27 cellular contexts compared by ENCODE assay signal in genomic region chr7:40969641-40970040, GRCh38.
DNase-seq lines count a peak whose midpoint lies in the region; ATAC-seq, FAIRE-seq and TF ChIP-seq lines count a peak whose summit lies in the region.
"Had no signal": no experiment of that assay in that cellular context is flagged by ENCODE, and none has a peak within 500 bp of the region (broad histone marks: within the 10 kb centered on the region; RNA-seq: fewer than 3 reads in every experiment).

No MANE protein-coding gene starts in this region.

- no peaks in the 10 kb centered on the region for H3K27me3 ChIP-seq in endothelial cell of umbilical vein (ENCODE audit: control insufficient read depth in 2 of 2, insufficient read depth in 2 of 2, low read length in 2 of 2)
- H3K27me3 ChIP-seq: BE2C, SJSA1 had no signal

- H3K36me3 Mint-ChIP-seq in mesothelial cell of epicardium, result no peaks in the 10 kb centered on the region

- TF ChIP-seq CTCF in C4-2B (conservative IDR thresholded peaks at IDR 0.05) (no peak), endothelial cell of umbilical vein (IDR thresholded peaks at IDR 0.05; ENCODE audit: extremely low read depth in 1 of 2, insufficient read depth in 1 of 2, low read depth in 1 of 2, low read length in 2 of 2) (no peak), mesothelial cell of epicardium (IDR thresholded peaks at IDR 0.05; ENCODE audit: unreplicated experiment) (no peak), RWPE1 (conservative IDR thresholded peaks at IDR 0.05; ENCODE audit: low read depth) (no peak)

- DNase-seq in endothelial cell of umbilical vein (ENCODE audit: low read depth, low spot score) (peak; percentile 31), mesothelial cell of epicardium (ENCODE audit: low spot score in 2 of 2, unreplicated experiment in 2 of 2) (no peak), RWPE1 (ENCODE audit: low spot score) (no peak), NCI-H510A treated with DMSO at 0.1 percent for 48 hours (lab: John Stamatoyannopoulos, UW) (no peak)
- DNase-seq: ACHN, BE2C, GM23248, H7, Kasumi-1, MV-4-11, NCI-H1105, NCI-H1436 treated with DMSO at 0.1 percent for 48 hours, NCI-H187 treated with DMSO at 0.1 percent for 48 hours, NCI-H2171 treated with DMSO at 0.1 percent for 48 hours, NCI-H345, NCI-H524, NCI-H748 treated with DMSO at 0.1 percent for 48 hours, PC-9, Right ventricle myocardium superior had no signal

- H2AFZ ChIP-seq in endothelial cell of umbilical vein (ENCODE audit: low read depth, low read length), result no peak overlapping the region
- H2AFZ ChIP-seq: GM23248, PC-9 had no signal

- H3K27ac ChIP-seq in C4-2B, result peak overlapping the region; percentile 77
- H3K27ac ChIP-seq in endothelial cell of umbilical vein (ENCODE audit: insufficient read depth, low read depth, low read length), result no peak overlapping the region
- no peak overlapping the region for H3K27ac ChIP-seq in RWPE1
- H3K27ac ChIP-seq: 22Rv1, GM23248, PC-9, SJSA1 had no signal

- peak overlapping the region; percentile 23 for H3K27ac Mint-ChIP-seq in mesothelial cell of epicardium

- intact Hi-C loops in endothelial cell of umbilical vein (cut with micrococcal nuclease), result no loop called here

- no peak overlapping the region for H3K4me3 ChIP-seq in endothelial cell of umbilical vein (replicated peaks in 1 of 3; ENCODE audit: insufficient read depth in 1 of 3, low read depth in 1 of 3, low read length in 3 of 3)
- H3K4me3 ChIP-seq: GM23248, K562, PC-9, SJSA1 had no signal

- ATAC-seq in SK-N-SH treated with all-trans-retinoic acid at 6 μM for 48 hours, result peak; percentile 82
- ATAC-seq in HG03460 (IDR thresholded peaks at IDR 0.05; ENCODE audit: unreplicated experiment), result no peak
- ATAC-seq in GM18861 (IDR thresholded peaks at IDR 0.05; ENCODE audit: unreplicated experiment), result no peak
- ATAC-seq: K562 had no signal

- BruUV-seq in endothelial cell of umbilical vein (replicated peaks; lab: Mats Ljungman, UMichigan), result no TSS peak

- no peaks in the 10 kb centered on the region for H3K36me3 ChIP-seq in endothelial cell of umbilical vein (ENCODE audit: control insufficient read depth in 2 of 2, extremely low read depth in 1 of 2, insufficient read depth in 2 of 2, low read length in 2 of 2)
- H3K36me3 ChIP-seq: BE2C, SJSA1 had no signal

- no peak overlapping the region for H3K4me3 Mint-ChIP-seq in mesothelial cell of epicardium

- H3K9ac ChIP-seq in endothelial cell of umbilical vein (replicated peaks; ENCODE audit: extremely low read depth, insufficient read depth, low read length), result no peak overlapping the region
- H3K9ac ChIP-seq: GM23248 had no signal

- H3K27me3 Mint-ChIP-seq in mesothelial cell of epicardium (ENCODE audit: low read depth), result no peaks in the 10 kb centered on the region

- no peaks in the 10 kb centered on the region for H3K9me3 Mint-ChIP-seq in mesothelial cell of epicardium

- no peak for FAIRE-seq in endothelial cell of umbilical vein (lab: Jason Lieb, UNC)
- FAIRE-seq: HTR-8/SVneo, K562 had no signal

- no peaks in the 10 kb centered on the region for H3K79me2 ChIP-seq in endothelial cell of umbilical vein (ENCODE audit: control insufficient read depth, insufficient read depth, low read length)

- POLR2A ChIA-PET in endothelial cell of umbilical vein (lab: Charles Lee), result no interaction called here
- POLR2A ChIA-PET in RWPE1 (lab: Yijun Ruan, JAX; ENCODE audit: low non-redundant PET), result no interaction called here

- H3K4me1 ChIP-seq in endothelial cell of umbilical vein (ENCODE audit: control insufficient read depth, extremely low read depth, insufficient read depth, low read length), result no peaks in the 10 kb centered on the region
- H3K4me1 ChIP-seq: BE2C had no signal

- H4K20me1 ChIP-seq in endothelial cell of umbilical vein (replicated peaks; ENCODE audit: control insufficient read depth, extremely low read depth, insufficient read depth, low read length), result no peaks in the 10 kb centered on the region

- no peaks in the 10 kb centered on the region for H3K9me3 ChIP-seq in endothelial cell of umbilical vein (replicated peaks; ENCODE audit: control insufficient read depth, insufficient read depth, low read length)
- H3K9me3 ChIP-seq: BE2C, SJSA1 had no signal

- CTCF ChIA-PET in endothelial cell of umbilical vein (lab: Charles Lee), result no interaction called here
- CTCF ChIA-PET in RWPE1 (lab: Yijun Ruan, JAX), result interaction anchor here (0.6 kb wide), 1 partner anchor 718 kb away, joined by 5 read pairs; no protein-coding TSS in a partner anchor

- no peaks in the 10 kb centered on the region for H3K9me1 ChIP-seq in endothelial cell of umbilical vein (replicated peaks; ENCODE audit: control insufficient read depth, extremely low read depth, insufficient read depth, low read length)

- dilution Hi-C loops in endothelial cell of umbilical vein (cut with MboI; ENCODE audit: extremely low pct_ligation_motif_present, low sequenced_read_pairs), result no loop called here

- peaks cover 13% of the 10 kb centered on the region for H3K4me1 Mint-ChIP-seq in mesothelial cell of epicardium

- H3K4me2 ChIP-seq in endothelial cell of umbilical vein (ENCODE audit: insufficient read depth, low read length), result no peak overlapping the region
- H3K4me2 ChIP-seq: PC-9 had no signal

- TF ChIP-seq POLR2A in endothelial cell of umbilical vein (IDR thresholded peaks at IDR 0.05; ENCODE audit: low read depth, low read length), result no peak

TF ChIP-seq in SK-N-SH treated with all-trans-retinoic acid at 6 μM for 48 hours, 23 proteins besides CTCF, POLR2A, EP300 and RAD21 (continues in another document):
- TF ChIP-seq SNAI2 (CRISPR knock-in tag; IDR thresholded peaks at IDR 0.05) (no peak), ZC3H10 (CRISPR knock-in tag; IDR thresholded peaks at IDR 0.05) (no peak), RARB (CRISPR knock-in tag; IDR thresholded peaks at IDR 0.05) (no peak), CREB5 (CRISPR knock-in tag; IDR thresholded peaks at IDR 0.05; ENCODE audit: low read depth) (no peak), GLIS3 (CRISPR knock-in tag; IDR thresholded peaks at IDR 0.05) (no peak), ZFP30 (CRISPR knock-in tag; IDR thresholded peaks at IDR 0.05) (no peak), PPARA (CRISPR knock-in tag; IDR thresholded peaks at IDR 0.05; ENCODE audit: borderline replicate concordance) (no peak), ZFP3 (CRISPR knock-in tag; IDR thresholded peaks at IDR 0.05) (no peak), CSDC2 (CRISPR knock-in tag; IDR thresholded peaks at IDR 0.05) (no peak), BACH2 (CRISPR knock-in tag; IDR thresholded peaks at IDR 0.05; ENCODE audit: borderline replicate concordance) (no peak)

TF ChIP-seq in endothelial cell of umbilical vein, 7 proteins besides CTCF, POLR2A, EP300 and RAD21:
- no peak for TF ChIP-seq EZH2 (IDR thresholded peaks at IDR 0.05; ENCODE audit: borderline replicate concordance, low read depth, low read length, severe bottlenecking)
- TF ChIP-seq JUN (IDR thresholded peaks at IDR 0.05; ENCODE audit: borderline replicate concordance, insufficient read depth, insufficient read length, low read depth), result no peak
- TF ChIP-seq GATA2 (IDR thresholded peaks at IDR 0.05; ENCODE audit: insufficient read depth, insufficient read length, low read depth, low read length), result no peak
- TF ChIP-seq POLR2AphosphoS5 (IDR thresholded peaks at IDR 0.05; ENCODE audit: insufficient read depth, low read depth, low read length), result no peak
- no peak for TF ChIP-seq MYC (IDR thresholded peaks at IDR 0.05; ENCODE audit: low read depth, low read length)
- no peak for TF ChIP-seq FOS (IDR thresholded peaks at IDR 0.05; ENCODE audit: borderline replicate concordance, insufficient read depth, low read length)
- no peak for TF ChIP-seq MAX (IDR thresholded peaks at IDR 0.05; ENCODE audit: insufficient read depth, insufficient read length)
TF ChIP-seq in endothelial cell of umbilical vein: peak in this region for 0.
